ENCODE assay signal across 21 cellular contexts in genomic region chr16:13056607-13057006, GRCh38.
"Had no signal": no experiment of that assay in that cellular context is flagged by ENCODE, and none has a peak within 500 bp of the region (broad histone marks: within the 10 kb centered on the region; RNA-seq: fewer than 3 reads in every experiment).

No MANE protein-coding gene starts in this region.

- H3K4me3 Mint-ChIP-seq: activated naive CD8-positive, alpha-beta T cell; activated T-cell treated with anti-CD3 and anti-CD28 coated beads, Interleukin-2, amount 50 U/mL, for 24 hours; activated T-helper 17 cell treated with anti-CD3 and anti-CD28 coated beads, Interleukin-2, amount 50 U/mL, for 72 hours; effector memory CD8-positive, alpha-beta T cell; naive B cell; stimulated activated memory B cell treated with anti-CD40 and anti-IgM and Interleukin-4, amounts not matched to agents 10 μg/mL and 1 μg/mL and 100 μg/mL, for 72 hours had no signal

- H3K36me3 ChIP-seq: colonic mucosa, lower lobe of right lung, stomach, suprapubic skin, tibial nerve, WERI-Rb-1 had no signal

- H3K27ac Mint-ChIP-seq: activated naive CD8-positive, alpha-beta T cell; activated T-cell treated with anti-CD3 and anti-CD28 coated beads, Interleukin-2, amount 50 U/mL, for 24 hours; activated T-helper 17 cell treated with anti-CD3 and anti-CD28 coated beads, Interleukin-2, amount 50 U/mL, for 72 hours; effector memory CD8-positive, alpha-beta T cell; naive B cell; stimulated activated memory B cell treated with anti-CD40 and anti-IgM and Interleukin-4, amounts not matched to agents 10 μg/mL and 1 μg/mL and 100 μg/mL, for 72 hours had no signal

- H3K27me3 ChIP-seq: colonic mucosa, stomach, suprapubic skin, tibial nerve had no signal

- ATAC-seq: activated T-helper 17 cell treated with anti-CD3 and anti-CD28 coated beads, Interleukin-2, amount 50 U/mL, for 72 hours; effector memory CD8-positive, alpha-beta T cell; esophagus mucosa; left lobe of liver; lower lobe of right lung; sciatic nerve; stimulated activated memory B cell treated with anti-CD40 and anti-IgM and Interleukin-4, amounts not matched to agents 10 μg/mL and 1 μg/mL and 100 μg/mL, for 72 hours had no signal

- H3K4me1 Mint-ChIP-seq: activated T-helper 17 cell treated with anti-CD3 and anti-CD28 coated beads, Interleukin-2, amount 50 U/mL, for 72 hours; naive B cell; stimulated activated memory B cell treated with anti-CD40 and anti-IgM and Interleukin-4, amounts not matched to agents 10 μg/mL and 1 μg/mL and 100 μg/mL, for 72 hours had no signal

- H3K36me3 Mint-ChIP-seq: activated naive CD8-positive, alpha-beta T cell; naive B cell; stimulated activated memory B cell treated with anti-CD40 and anti-IgM and Interleukin-4, amounts not matched to agents 10 μg/mL and 1 μg/mL and 100 μg/mL, for 72 hours had no signal

- H3K4me1 ChIP-seq: colonic mucosa, lower lobe of right lung, stomach, suprapubic skin, tibial nerve had no signal

- H3K27me3 Mint-ChIP-seq: activated T-helper 17 cell treated with anti-CD3 and anti-CD28 coated beads, Interleukin-2, amount 50 U/mL, for 72 hours; effector memory CD8-positive, alpha-beta T cell; stimulated activated memory B cell treated with anti-CD40 and anti-IgM and Interleukin-4, amounts not matched to agents 10 μg/mL and 1 μg/mL and 100 μg/mL, for 72 hours had no signal

- DNase-seq: activated CD4-positive, alpha-beta T cell treated with anti-CD3 and anti-CD28 coated beads for 1 hour; activated CD4-positive, alpha-beta T cell treated with anti-CD3 and anti-CD28 coated beads, Interleukin-2, amount 50 U/mL, for 1 hour; activated naive CD4-positive, alpha-beta T cell; activated T-cell treated with anti-CD3 and anti-CD28 coated beads, Interleukin-2, amount 50 U/mL, for 24 hours; colonic mucosa; dorsolateral prefrontal cortex; effector memory CD8-positive, alpha-beta T cell; foreskin melanocyte; lower lobe of right lung; naive B cell; small intestine; stomach; WERI-Rb-1 had no signal

- H3K27ac ChIP-seq: colonic mucosa, dorsolateral prefrontal cortex, lower lobe of right lung, stomach, suprapubic skin, tibial nerve, WERI-Rb-1 had no signal

- H3K9me3 ChIP-seq: colonic mucosa, lower lobe of right lung, suprapubic skin, tibial nerve had no signal

- H3K4me3 ChIP-seq: colonic mucosa, dorsolateral prefrontal cortex, lower lobe of right lung, stomach, suprapubic skin, tibial nerve had no signal
